In the genomic region with DNA sequence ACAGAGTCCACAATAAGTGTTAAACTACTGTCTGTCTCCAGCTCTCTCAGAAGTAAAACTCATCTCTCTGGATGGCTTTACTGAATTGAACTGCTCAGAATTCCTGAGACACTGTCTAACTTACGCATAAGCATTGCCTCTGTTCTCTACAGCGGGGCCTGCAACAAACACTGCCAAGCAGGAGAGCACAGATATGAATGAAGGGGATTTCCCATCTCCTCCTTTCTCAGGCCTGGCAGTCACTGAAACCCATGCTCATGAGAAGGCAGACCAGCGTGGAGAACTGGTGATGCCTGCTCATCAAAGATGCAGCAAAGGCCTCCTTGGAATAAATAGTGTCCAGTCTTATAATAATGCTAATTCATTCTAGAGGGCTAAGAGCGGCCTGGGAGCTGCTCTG, we compare ENCODE assay signal across 8 cellular contexts. TPM values are rescaled to one million over a fixed set of nuclear protein-coding genes. Genes with fewer than 3 reads are reported as not detected.
DNase-seq lines count a peak whose midpoint lies in the region; ATAC-seq and TF ChIP-seq lines count a peak whose summit lies in the region.
"Had no signal": no experiment of that assay in that cellular context is flagged by ENCODE, and none has a peak within 500 bp of the region (broad histone marks: within the 10 kb centered on the region; RNA-seq: fewer than 3 reads in every experiment).

No MANE protein-coding gene starts in this region.

- ATAC-seq in GM18907 (IDR thresholded peaks at IDR 0.05; ENCODE audit: unreplicated experiment): peak; percentile 80
- ATAC-seq in HG02884 (IDR thresholded peaks at IDR 0.05; ENCODE audit: unreplicated experiment): peak; percentile 65

- H3K36me3 ChIP-seq in breast epithelium: no peaks in the 10 kb centered on the region

- peak; percentile 65 to 71 for DNase-seq in activated T-cell treated with anti-CD3 and anti-CD28 coated beads, Interleukin-2, amount 50 U/mL, for 48 hours
- DNase-seq in stimulated activated CD4-positive, alpha-beta T cell treated with anti-CD3 and anti-CD28 coated beads, Interleukin-4, amount 100 ng/mL, for 1 hour: peak; percentile 23
- DNase-seq in breast epithelium (ENCODE audit: low spot score in 2 of 2) (no peak), C1 segment of cervical spinal cord (lab: John Stamatoyannopoulos, UW) (no peak), HT-29 (ENCODE audit: low spot score) (no peak)

- H3K9me3 ChIP-seq in breast epithelium: no peaks in the 10 kb centered on the region

- intact Hi-C loops in breast epithelium (cut with DNase I; ENCODE audit: low total_unique reads): no loop called here

- no peak overlapping the region for H3K27ac ChIP-seq in breast epithelium

- no peaks in the 10 kb centered on the region for H3K4me1 ChIP-seq in breast epithelium

- no peak for TF ChIP-seq POLR2A in breast epithelium (IDR thresholded peaks at IDR 0.05)

- H3K4me3 ChIP-seq in breast epithelium: no peak overlapping the region

- H3K27me3 ChIP-seq in breast epithelium: no peaks in the 10 kb centered on the region

- TF ChIP-seq CTCF in breast epithelium (IDR thresholded peaks at IDR 0.05): no peak

RNA-seq across cellular contexts. Expression of a gene that starts 10.3 kb away (rescaled TPM):
- 1 to 10 TPM in 2 of 3 donors, under 1 TPM in 1; 0.96 to 4.8 (median 1.3) TPM for total RNA-seq in breast epithelium
- 0.08 and 1.3 TPM in 2 replicates for total RNA-seq in HT-29 (2014; rRNA removed; shearing (Covaris generic))
- total RNA-seq: LHCN-M2 had no signal

Comparison
In these comparisons a context has a peak if more than half of its experiments do, and no peak if none do; other contexts are left out.
1. DNase-seq: peak in activated T-cell treated with anti-CD3 and anti-CD28 coated beads, Interleukin-2, amount 50 U/mL, for 48 hours (2 of 2) and stimulated activated CD4-positive, alpha-beta T cell treated with anti-CD3 and anti-CD28 coated beads, Interleukin-4, amount 100 ng/mL, for 1 hour (single experiment); none in breast epithelium (0 of 2), C1 segment of cervical spinal cord (0 of 14) and HT-29 (single experiment).